Comparison of ENCODE assay signal across 7 cellular contexts in the genomic region with DNA sequence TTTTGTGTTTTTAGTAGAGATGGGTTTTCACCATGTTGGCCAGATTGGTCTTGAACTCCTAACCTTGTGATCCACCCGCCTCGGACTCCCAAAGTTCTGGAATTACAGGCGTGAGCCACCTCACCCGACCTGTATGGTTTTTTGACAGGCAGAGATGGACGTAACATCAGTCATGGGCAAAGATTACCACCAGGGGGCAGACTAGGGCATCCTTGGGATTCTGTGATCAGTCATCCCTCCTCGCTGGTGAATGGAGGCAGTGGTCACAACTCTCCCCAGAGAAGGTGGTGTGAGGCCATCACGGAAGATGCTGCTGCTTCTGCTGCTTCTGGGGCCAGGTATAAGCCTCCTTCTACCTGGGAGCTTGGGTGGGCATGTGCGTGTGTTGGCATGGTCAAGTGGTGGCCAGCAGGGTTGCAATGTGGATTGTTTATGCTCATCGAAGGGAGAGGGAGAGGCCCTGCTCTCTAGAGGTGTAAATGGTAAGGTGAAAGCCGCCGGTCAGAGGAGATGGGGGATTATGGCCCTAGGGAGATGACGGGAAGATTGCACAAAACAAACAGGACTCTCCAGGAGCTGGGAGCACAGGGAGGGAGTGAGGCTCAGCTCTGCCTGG.
DNase-seq lines count a peak whose midpoint lies in the region; ATAC-seq and TF ChIP-seq lines count a peak whose summit lies in the region.

No MANE protein-coding gene starts in this region.

- H3K9ac ChIP-seq in Loucy (ENCODE audit: low read depth, low read length, poor library complexity, severe bottlenecking), result peak overlapping the region; percentile 99

- H3K27me3 ChIP-seq in Loucy (ENCODE audit: insufficient read depth, low read length, poor library complexity, severe bottlenecking), result peaks cover 7% of the 10 kb centered on the region

- H3K4me3 ChIP-seq in Loucy (ENCODE audit: low read length, poor library complexity, severe bottlenecking) (peak overlapping the region; percentile 95), mucosa of descending colon (no peak overlapping the region)

- no peak overlapping the region for H2AFZ ChIP-seq in Loucy (ENCODE audit: low read length)

- peak; percentile 74 for TF ChIP-seq CTCF in GM10266 (IDR thresholded peaks at IDR 0.05; ENCODE audit: control insufficient read depth, insufficient read depth, low read depth, missing control alignments)
- TF ChIP-seq CTCF in Loucy (conservative IDR thresholded peaks at IDR 0.05; ENCODE audit: low read length), result peak; percentile 58
- peak; percentile 30 for TF ChIP-seq CTCF in mucosa of descending colon (IDR thresholded peaks at IDR 0.05)

- H3K4me1 ChIP-seq in Loucy (ENCODE audit: insufficient read depth, low read length, poor library complexity, severe bottlenecking) (peaks cover 26% of the 10 kb centered on the region), mucosa of descending colon (ENCODE audit: low read depth) (no peaks in the 10 kb centered on the region)

- H4K20me1 ChIP-seq in Loucy (ENCODE audit: insufficient read depth, low read length, poor library complexity, severe bottlenecking), result no peaks in the 10 kb centered on the region

- H3K79me2 ChIP-seq in Loucy (ENCODE audit: insufficient read depth, low read length), result peaks cover 32% of the 10 kb centered on the region

- ATAC-seq in GM21576 (IDR thresholded peaks at IDR 0.05; ENCODE audit: unreplicated experiment), result peak; percentile 84
- ATAC-seq in mucosa of descending colon, result peak; percentile 78
- peak; percentile 83 for ATAC-seq in stimulated activated naive CD8-positive, alpha-beta T cell treated with anti-CD3 and anti-CD28 coated beads, Interleukin-15, Interleukin-2, amounts not matched to agents 100 U/mL and 50 U/mL, for 24 hours

- H3F3A ChIP-seq in Loucy (ENCODE audit: low read depth), result no peaks in the 10 kb centered on the region

- H3K9me3 ChIP-seq in Loucy (ENCODE audit: insufficient read depth, low read depth, low read length), result no peaks in the 10 kb centered on the region
- H3K9me3 ChIP-seq in mucosa of descending colon, result no peaks in the 10 kb centered on the region

- H3K36me3 ChIP-seq in Loucy (ENCODE audit: insufficient read depth, low read length) (peaks cover 7% of the 10 kb centered on the region; the same call in 1 of the 2 replicates), mucosa of descending colon (ENCODE audit: low read depth) (no peaks in the 10 kb centered on the region)

- intact Hi-C loops in mucosa of descending colon (cut with DNase I, micrococcal nuclease), result no loop called here

- H3K4me2 ChIP-seq in Loucy (ENCODE audit: low read depth, low read length, poor library complexity, severe bottlenecking), result peak overlapping the region; percentile 75

- H3K9me2 ChIP-seq in Loucy (replicated peaks; ENCODE audit: low read depth, low read length), result no peaks in the 10 kb centered on the region

- DNase-seq in GM10266 (ENCODE audit: extremely low spot score) (peak; percentile 41), dermis blood vessel endothelial cell (peak; percentile 79), mucosa of descending colon (peak in 2 of 3 donors; percentile 30 to 84)
- peak; percentile 58 to 62 for DNase-seq in activated CD4-positive, alpha-beta T cell treated with anti-CD3 and anti-CD28 coated beads for 24 hours (ENCODE audit: low read depth in 2 of 2)
- peak; percentile 76 for DNase-seq in stimulated activated naive CD8-positive, alpha-beta T cell treated with anti-CD3 and anti-CD28 coated beads, Interleukin-15, Interleukin-2, amounts not matched to agents 100 U/mL and 50 U/mL, for 24 hours
